ENCODE assay signal across 10 cellular contexts in the genomic region with DNA sequence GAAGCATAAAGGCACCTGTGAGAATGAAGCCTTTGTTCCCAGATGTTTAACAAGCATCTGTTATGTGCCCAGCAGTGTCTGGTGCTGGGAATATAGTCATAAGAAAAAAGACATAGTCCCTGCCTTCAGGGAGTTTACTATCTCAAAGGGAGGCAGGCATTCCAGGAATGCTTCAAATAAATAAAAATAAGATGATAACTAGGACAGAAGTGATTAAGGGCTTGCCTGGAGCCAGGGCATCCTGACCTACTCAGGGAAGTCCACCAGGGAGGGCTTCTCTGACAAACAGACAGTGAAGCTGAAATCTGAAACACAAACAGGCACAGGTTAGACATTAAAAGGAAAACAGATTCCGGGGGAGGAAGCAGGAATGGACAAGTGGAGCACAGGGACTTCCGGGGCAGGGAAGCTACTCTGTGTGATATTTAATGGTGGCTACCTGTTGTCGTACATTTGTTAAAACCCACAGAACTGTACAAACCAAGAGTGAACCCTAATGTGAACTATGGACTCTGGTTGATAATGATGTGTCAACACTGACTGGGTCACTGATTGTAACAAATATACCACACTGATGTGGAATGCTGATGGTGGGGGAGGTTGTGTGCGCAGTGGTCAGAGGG. TPM values are rescaled to one million over a fixed set of nuclear protein-coding genes. Genes with fewer than 3 reads are reported as not detected.
DNase-seq lines count a peak whose midpoint lies in the region; ATAC-seq, FAIRE-seq and TF ChIP-seq lines count a peak whose summit lies in the region.
"Had no signal": no experiment of that assay in that cellular context is flagged by ENCODE, and none has a peak within 500 bp of the region (broad histone marks: within the 10 kb centered on the region; RNA-seq: fewer than 3 reads in every experiment).

No MANE protein-coding gene starts in this region.

- no peak overlapping the region for H3K27ac ChIP-seq in CD4-positive, alpha-beta T cell (ENCODE audit: low read depth, low read length)
- H3K27ac ChIP-seq in endothelial cell of umbilical vein (ENCODE audit: insufficient read depth, low read depth, low read length) = peak overlapping the region; percentile 6
- peak overlapping the region; percentile 95 for H3K27ac ChIP-seq in osteoblast (ENCODE audit: low read depth, low read length)
- H3K27ac ChIP-seq in body of pancreas = peak overlapping the region in 1 of 4 donors; percentile 45

- CTCF ChIA-PET in CD4-positive, alpha-beta T cell (lab: Charles Lee) = no interaction called here
- CTCF ChIA-PET in endothelial cell of umbilical vein (lab: Charles Lee) = interaction anchor here (1.6 kb wide), 1 partner anchor 47 kb away, joined by 6 read pairs; no protein-coding TSS in a partner anchor

- H3K27me3 ChIP-seq in CD4-positive, alpha-beta T cell (ENCODE audit: control insufficient read depth, insufficient read depth, low read length) = no peaks in the 10 kb centered on the region
- H3K27me3 ChIP-seq in endothelial cell of umbilical vein (ENCODE audit: control insufficient read depth in 2 of 2, insufficient read depth in 2 of 2, low read length in 2 of 2) = no peaks in the 10 kb centered on the region
- H3K27me3 ChIP-seq in osteoblast (ENCODE audit: insufficient read depth, low read length) = no peaks in the 10 kb centered on the region
- H3K27me3 ChIP-seq in body of pancreas = no peaks in the 10 kb centered on the region
- H3K27me3 ChIP-seq in HAP-1 (ENCODE audit: low read depth) = no peaks in the 10 kb centered on the region
- H3K27me3 ChIP-seq: SJCRH30 had no signal

- H3K36me3 ChIP-seq in endothelial cell of umbilical vein (ENCODE audit: control insufficient read depth in 2 of 2, extremely low read depth in 1 of 2, insufficient read depth in 2 of 2, low read length in 2 of 2) = no peaks in the 10 kb centered on the region
- H3K36me3 ChIP-seq in osteoblast (ENCODE audit: insufficient read depth, low read length) = peaks cover 15% of the 10 kb centered on the region
- H3K36me3 ChIP-seq in body of pancreas (replicated peaks in 1 of 2; ENCODE audit: insufficient read depth in 1 of 2, low read depth in 2 of 2) = no peaks in the 10 kb centered on the region
- H3K36me3 ChIP-seq in HAP-1 (replicated peaks) = no peaks in the 10 kb centered on the region

- H3K9ac ChIP-seq in endothelial cell of umbilical vein (replicated peaks; ENCODE audit: extremely low read depth, insufficient read depth, low read length) = no peak overlapping the region

- intact Hi-C loops in CD4-positive, alpha-beta T cell (cut with DNase I, micrococcal nuclease) = no loop called here
- intact Hi-C loops in endothelial cell of umbilical vein (cut with micrococcal nuclease) (no loop called here), body of pancreas (cut with DNase I) (no loop called here)

- WGBS in body of pancreas, 2 donors = 73 to 84% methylated on average over 4 of the region's 4 CpGs

- peaks cover 6% of the 10 kb centered on the region for H3K27me3 Mint-ChIP-seq in CD4-positive, alpha-beta T cell

- no peak overlapping the region for H3K27ac Mint-ChIP-seq in CD4-positive, alpha-beta T cell

- peaks cover 13% of the 10 kb centered on the region for H3K4me1 Mint-ChIP-seq in CD4-positive, alpha-beta T cell (ENCODE audit: low read depth)

- no peak for TF ChIP-seq CTCF in CD4-positive, alpha-beta T cell (IDR thresholded peaks at IDR 0.05)
- no peak for TF ChIP-seq CTCF in endothelial cell of umbilical vein (IDR thresholded peaks at IDR 0.05; ENCODE audit: extremely low read depth in 1 of 2, insufficient read depth in 1 of 2, low read depth in 1 of 2, low read length in 2 of 2)
- no peak for TF ChIP-seq CTCF in osteoblast (IDR thresholded peaks at IDR 0.05; ENCODE audit: extremely low read depth, low read depth, low read length)
- TF ChIP-seq CTCF in body of pancreas (IDR thresholded peaks at IDR 0.05) = no peak
- no peak for TF ChIP-seq CTCF in omental fat pad (IDR thresholded peaks at IDR 0.05)

- H3K9me3 ChIP-seq in CD4-positive, alpha-beta T cell (ENCODE audit: control insufficient read depth, low read length) = no peaks in the 10 kb centered on the region
- no peaks in the 10 kb centered on the region for H3K9me3 ChIP-seq in endothelial cell of umbilical vein (replicated peaks; ENCODE audit: control insufficient read depth, insufficient read depth, low read length)
- no peaks in the 10 kb centered on the region for H3K9me3 ChIP-seq in osteoblast (ENCODE audit: low read depth, low read length)
- H3K9me3 ChIP-seq in body of pancreas = no peaks in the 10 kb centered on the region
- no peaks in the 10 kb centered on the region for H3K9me3 ChIP-seq in HAP-1
- H3K9me3 ChIP-seq: SJCRH30 had no signal

- no TSS peak for BruUV-seq in endothelial cell of umbilical vein (replicated peaks; lab: Mats Ljungman, UMichigan)

- no peak for TF ChIP-seq POLR2A in endothelial cell of umbilical vein (IDR thresholded peaks at IDR 0.05; ENCODE audit: low read depth, low read length)
- TF ChIP-seq POLR2A in body of pancreas (IDR thresholded peaks at IDR 0.05) = no peak

- no peaks in the 10 kb centered on the region for H3K9me1 ChIP-seq in endothelial cell of umbilical vein (replicated peaks; ENCODE audit: control insufficient read depth, extremely low read depth, insufficient read depth, low read length)

- in situ Hi-C loops in HAP-1 (cut with MboI; ENCODE audit: low sequenced_read_pairs) = no loop called here

- ATAC-seq in CD4-positive, alpha-beta T cell (ENCODE audit: poor library complexity) = no peak
- ATAC-seq in body of pancreas = no peak
- ATAC-seq in omental fat pad (ENCODE audit: low FRiP score) = no peak
- ATAC-seq in GM18909 (IDR thresholded peaks at IDR 0.05; ENCODE audit: poor library complexity, unreplicated experiment) = no peak

- H3K36me3 Mint-ChIP-seq in CD4-positive, alpha-beta T cell (ENCODE audit: low read depth) = no peaks in the 10 kb centered on the region

- no peak overlapping the region for H3K4me3 ChIP-seq in endothelial cell of umbilical vein (replicated peaks in 1 of 3; ENCODE audit: insufficient read depth in 1 of 3, low read depth in 1 of 3, low read length in 3 of 3)
- H3K4me3 ChIP-seq in osteoblast (ENCODE audit: insufficient read depth, low read length) = no peak overlapping the region
- no peak overlapping the region for H3K4me3 ChIP-seq in body of pancreas
- H3K4me3 ChIP-seq in HAP-1 = no peak overlapping the region
- H3K4me3 ChIP-seq: SJCRH30 had no signal

- dilution Hi-C loops in endothelial cell of umbilical vein (cut with MboI; ENCODE audit: extremely low pct_ligation_motif_present, low sequenced_read_pairs) = no loop called here

- no peaks in the 10 kb centered on the region for H4K20me1 ChIP-seq in endothelial cell of umbilical vein (replicated peaks; ENCODE audit: control insufficient read depth, extremely low read depth, insufficient read depth, low read length)
- no peaks in the 10 kb centered on the region for H4K20me1 ChIP-seq in osteoblast (ENCODE audit: insufficient read depth, low read length)

- H3K79me2 ChIP-seq in endothelial cell of umbilical vein (ENCODE audit: control insufficient read depth, insufficient read depth, low read length) = no peaks in the 10 kb centered on the region
- H3K79me2 ChIP-seq in osteoblast (ENCODE audit: insufficient read depth, low read length) = peaks cover 66% of the 10 kb centered on the region

- DNase-seq in CD4-positive, alpha-beta T cell = no peak
- DNase-seq in HuH-7.5 (ENCODE audit: low spot score) (peak; percentile 35), endothelial cell of umbilical vein (ENCODE audit: low read depth, low spot score) (no peak), osteoblast (ENCODE audit: insufficient read length, low spot score, missing footprints) (no peak), body of pancreas (no peak), HAP-1 (ENCODE audit: low spot score in 2 of 2) (no peak), omental fat pad (ENCODE audit: low spot score) (no peak)
- DNase-seq: cerebellar nuclear complex, SJCRH30 had no signal

- POLR2A ChIA-PET in CD4-positive, alpha-beta T cell (lab: Charles Lee) = no interaction called here
- POLR2A ChIA-PET in endothelial cell of umbilical vein (lab: Charles Lee) = no interaction called here

- no peaks in the 10 kb centered on the region for H3K9me3 Mint-ChIP-seq in CD4-positive, alpha-beta T cell

- H3K4me3 Mint-ChIP-seq in CD4-positive, alpha-beta T cell = peak overlapping the region; percentile 40

- H3K4me2 ChIP-seq in endothelial cell of umbilical vein (ENCODE audit: insufficient read depth, low read length) (no peak overlapping the region), osteoblast (ENCODE audit: insufficient read depth, low read length) (no peak overlapping the region)

- H2AFZ ChIP-seq in endothelial cell of umbilical vein (ENCODE audit: low read depth, low read length) = no peak overlapping the region
- H2AFZ ChIP-seq in osteoblast (ENCODE audit: low read length) = no peak overlapping the region

- no peak for FAIRE-seq in endothelial cell of umbilical vein (lab: Jason Lieb, UNC)

- peaks cover 44% of the 10 kb centered on the region for H3K4me1 ChIP-seq in endothelial cell of umbilical vein (ENCODE audit: control insufficient read depth, extremely low read depth, insufficient read depth, low read length)
- peaks cover 69% of the 10 kb centered on the region for H3K4me1 ChIP-seq in osteoblast (ENCODE audit: insufficient read depth, low read length)
- H3K4me1 ChIP-seq in body of pancreas = peaks cover 23% of the 10 kb centered on the region
- peaks cover 3% of the 10 kb centered on the region for H3K4me1 ChIP-seq in HAP-1

TF ChIP-seq in endothelial cell of umbilical vein, 7 proteins besides CTCF, POLR2A, EP300 and RAD21 (continues in another document):
- TF ChIP-seq, protein P1, sequence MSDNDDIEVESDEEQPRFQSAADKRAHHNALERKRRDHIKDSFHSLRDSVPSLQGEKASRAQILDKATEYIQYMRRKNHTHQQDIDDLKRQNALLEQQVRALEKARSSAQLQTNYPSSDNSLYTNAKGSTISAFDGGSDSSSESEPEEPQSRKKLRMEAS (IDR thresholded peaks at IDR 0.05; ENCODE audit: insufficient read depth, insufficient read length) = no peak
- no peak for TF ChIP-seq JUN (IDR thresholded peaks at IDR 0.05; ENCODE audit: borderline replicate concordance, insufficient read depth, insufficient read length, low read depth)
- no peak for TF ChIP-seq FOS (IDR thresholded peaks at IDR 0.05; ENCODE audit: borderline replicate concordance, insufficient read depth, low read length)
- no peak for TF ChIP-seq MYC (IDR thresholded peaks at IDR 0.05; ENCODE audit: low read depth, low read length)

RNA-seq across cellular contexts. Expression of a gene that starts 53.3 kb away (rescaled TPM):
- total RNA-seq in CD4-positive, alpha-beta T cell = under 1 TPM; 0.47 to 0.85 TPM
- total RNA-seq in endothelial cell of umbilical vein (144 TPM in 2 replicates), osteoblast (400 and 433 TPM in 2 replicates), body of pancreas (10 to 100 TPM; 73.5 to 88.7 TPM), omental fat pad (100 to 1,000 TPM; 155 to 452 (median 234) TPM)
- polyA plus RNA-seq in endothelial cell of umbilical vein = 126 and 170 TPM in 2 replicates
- polyA plus RNA-seq in endothelial cell of umbilical vein (2011; cell fraction: cytosol; rRNA removed) = 161 and 176 TPM in 2 replicates
- 113 and 120 TPM in 2 replicates for polyA plus RNA-seq in endothelial cell of umbilical vein (2011; cell fraction: nucleus; rRNA removed)
- 102 and 144 TPM in 2 replicates for polyA plus RNA-seq in endothelial cell of umbilical vein (2012)
- polyA minus RNA-seq in endothelial cell of umbilical vein = 166 and 180 TPM in 2 replicates
- 32.4 TPM for polyA minus RNA-seq in endothelial cell of umbilical vein (2011; cell fraction: cytosol; rRNA and poly(A)+ RNA removed)
- polyA minus RNA-seq in endothelial cell of umbilical vein (2011; cell fraction: nucleus; rRNA and poly(A)+ RNA removed) = 36.5 and 59.5 TPM in 2 replicates

Comparison
In these comparisons a context has a peak if more than half of its experiments do, and no peak if none do; other contexts are left out.
1. RNA of a gene that starts 53.3 kb away (total RNA-seq): 400 to 433 TPM in osteoblast, 155 to 452 TPM in omental fat pad, 144 TPM in endothelial cell of umbilical vein and 73.5 to 88.7 TPM in body of pancreas; 0.47 to 0.85 TPM in CD4-positive, alpha-beta T cell; every median in the first group is over 10 times any median in the second.